In the genomic region with DNA sequence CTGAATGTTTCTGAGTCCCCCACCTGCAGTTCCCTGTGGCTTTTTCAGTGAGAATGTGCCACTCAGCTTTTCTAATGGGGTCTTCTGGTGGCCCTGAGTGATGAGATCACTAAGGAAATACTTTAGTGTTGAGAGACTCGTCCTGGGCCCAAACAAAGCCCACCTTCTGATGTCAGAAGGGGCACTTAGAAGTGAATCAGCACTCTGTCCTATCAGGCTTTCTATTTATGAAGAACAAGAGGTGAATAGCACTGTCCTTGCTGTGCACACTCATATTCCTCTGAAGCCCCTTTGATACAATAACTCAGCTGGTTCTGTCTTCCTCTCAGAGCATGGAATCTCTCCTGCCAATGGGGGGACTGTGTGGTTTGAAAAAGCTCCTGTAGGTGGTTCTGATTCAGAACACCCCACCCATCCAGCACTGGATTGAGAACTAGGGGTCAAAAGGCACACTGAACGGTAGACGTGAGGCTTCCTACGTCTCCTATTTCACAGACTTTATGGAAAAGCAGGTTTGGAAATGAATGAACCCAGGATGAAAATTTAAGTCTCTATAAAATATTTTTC, we compare ENCODE assay signal across 15 cellular contexts.
A peak's percentile ranks its signal among the peaks of the same experiment; 100 is the strongest.
DNase-seq lines count a peak whose midpoint lies in the region; ATAC-seq and TF ChIP-seq lines count a peak whose summit lies in the region.
"Had no signal": no experiment of that assay in that cellular context is flagged by ENCODE, and none has a peak within 500 bp of the region (broad histone marks: within the 10 kb centered on the region; RNA-seq: fewer than 3 reads in every experiment).

No MANE protein-coding gene starts in this region.

- peaks cover 31% of the 10 kb centered on the region for H3K4me1 Mint-ChIP-seq in activated naive CD4-positive, alpha-beta T cell treated with anti-CD3 and anti-CD28 coated beads for 36 hours (ENCODE audit: low read depth)
- peaks cover 37% of the 10 kb centered on the region for H3K4me1 Mint-ChIP-seq in chondrocyte (ENCODE audit: low read depth)

- H3K36me3 Mint-ChIP-seq in activated naive CD4-positive, alpha-beta T cell treated with anti-CD3 and anti-CD28 coated beads for 36 hours (ENCODE audit: low read depth): no peaks in the 10 kb centered on the region
- no peaks in the 10 kb centered on the region for H3K36me3 Mint-ChIP-seq in chondrocyte (ENCODE audit: low read depth)

- H3K9me2 ChIP-seq in OCI-LY7 (ENCODE audit: insufficient read depth, low read length): no peaks in the 10 kb centered on the region

- H3K27ac ChIP-seq in OCI-LY7 (ENCODE audit: low read depth, low read length, poor library complexity, severe bottlenecking): no peak overlapping the region
- no peak overlapping the region for H3K27ac ChIP-seq in transverse colon
- H3K27ac ChIP-seq: epithelial cell of prostate, thoracic aorta had no signal

- H3K36me3 ChIP-seq in OCI-LY7 (ENCODE audit: insufficient read depth, low read length) (no peaks in the 10 kb centered on the region), transverse colon (no peaks in the 10 kb centered on the region)
- H3K36me3 ChIP-seq: thoracic aorta had no signal

- POLR2A ChIA-PET in OCI-LY7 (lab: Charles Lee): interaction anchor here (1.2 kb wide), 1 partner anchor 11 kb away, joined by 3 read pairs; no protein-coding TSS in a partner anchor

- TF ChIP-seq CTCF in OCI-LY7 (conservative IDR thresholded peaks at IDR 0.05; ENCODE audit: low read length): no peak
- no peak for TF ChIP-seq CTCF in chondrocyte (IDR thresholded peaks at IDR 0.05)
- TF ChIP-seq CTCF in transverse colon (IDR thresholded peaks at IDR 0.05): no peak

- no peaks in the 10 kb centered on the region for H3K79me2 ChIP-seq in OCI-LY7 (ENCODE audit: insufficient read depth, low read depth, low read length)

- no peak overlapping the region for H3K4me2 ChIP-seq in OCI-LY7 (ENCODE audit: low read length)

- no peak for TF ChIP-seq EP300 in transverse colon (IDR thresholded peaks at IDR 0.05; ENCODE audit: low read depth)

- WGBS in transverse colon (ENCODE audit: low coverage in 1 of 2), 2 donors: 90 to 100% methylated on average over 1 to 4 of the region's 4 CpGs

- CTCF ChIA-PET in activated naive CD4-positive, alpha-beta T cell treated with anti-CD3 and anti-CD28 coated beads for 36 hours (lab: Charles Lee): interaction anchor here (1.3 to 1.7 kb wide), 2 partner anchors 67 to 393 kb away, joined by 4 read pairs; no protein-coding TSS in a partner anchor
- CTCF ChIA-PET in OCI-LY7 (lab: Charles Lee; ENCODE audit: unreplicated experiment): no interaction called here

- intact Hi-C loops in activated naive CD4-positive, alpha-beta T cell treated with anti-CD3 and anti-CD28 coated beads for 36 hours (cut with micrococcal nuclease): loop anchor here (1.0 to 5.0 kb wide), 10 partner anchors 12 to 391 kb away; no protein-coding TSS in a partner anchor
- intact Hi-C loops in OCI-LY7 (cut with micrococcal nuclease; ENCODE audit: unreplicated experiment): no loop called here
- intact Hi-C loops in transverse colon (cut with DNase I; ENCODE audit: low total_unique reads): no loop called here

- no peak for DNase-seq in activated naive CD4-positive, alpha-beta T cell treated with anti-CD3 and anti-CD28 coated beads for 36 hours
- DNase-seq in activated naive CD4-positive, alpha-beta T cell (lab: John Stamatoyannopoulos, UW): no peak
- DNase-seq in OCI-LY7 (ENCODE audit: low spot score) (no peak), chondrocyte (ENCODE audit: low spot score) (no peak), transverse colon (no peak)
- DNase-seq in stimulated activated naive CD8-positive, alpha-beta T cell treated with anti-CD3 and anti-CD28 coated beads, Interleukin-15, Interleukin-2, amounts not matched to agents 100 U/mL and 50 U/mL, for 24 hours: no peak
- DNase-seq: activated effector memory CD4-positive, alpha-beta T cell treated with Interleukin-2 at 50 U/mL for 16 hours; caudate nucleus; glutamatergic neuron; midbrain; NCI-H1417 had no signal

- peak overlapping the region; percentile 41 for H3K4me3 Mint-ChIP-seq in activated naive CD4-positive, alpha-beta T cell treated with anti-CD3 and anti-CD28 coated beads for 36 hours
- no peak overlapping the region for H3K4me3 Mint-ChIP-seq in chondrocyte (ENCODE audit: unreplicated experiment)

- H3K4me1 ChIP-seq in OCI-LY7 (ENCODE audit: insufficient read depth, low read length, poor library complexity, severe bottlenecking): no peaks in the 10 kb centered on the region
- peaks cover 0 to 11% (median 3%) of the 10 kb centered on the region in 4 donors for H3K4me1 ChIP-seq in transverse colon

- peak; percentile 22 for ATAC-seq in stimulated activated naive CD8-positive, alpha-beta T cell treated with anti-CD3 and anti-CD28 coated beads, Interleukin-15, Interleukin-2, amounts not matched to agents 100 U/mL and 50 U/mL, for 24 hours
- ATAC-seq in GM21717 (IDR thresholded peaks at IDR 0.05; ENCODE audit: unreplicated experiment) (no peak), HG03095 (IDR thresholded peaks at IDR 0.05; ENCODE audit: unreplicated experiment) (no peak)

- in situ Hi-C loops in transverse colon (cut with MboI; ENCODE audit: low pct_ligation_motif_present in 1 of 4, low pct_unique_long_range_greater_than_20kb in 1 of 4, low sequenced_read_pairs in 3 of 4): no loop called here

- H3K9me3 Mint-ChIP-seq in activated naive CD4-positive, alpha-beta T cell treated with anti-CD3 and anti-CD28 coated beads for 36 hours: no peaks in the 10 kb centered on the region
- H3K9me3 Mint-ChIP-seq in chondrocyte (ENCODE audit: low read depth): no peaks in the 10 kb centered on the region

- H4K20me1 ChIP-seq in OCI-LY7 (ENCODE audit: insufficient read depth, low read length): no peaks in the 10 kb centered on the region

- peak overlapping the region; percentile 18; the same call in 1 of the 2 replicates for H2AFZ ChIP-seq in OCI-LY7 (ENCODE audit: low read length)

- H3K27ac Mint-ChIP-seq in activated naive CD4-positive, alpha-beta T cell treated with anti-CD3 and anti-CD28 coated beads for 36 hours: peak overlapping the region; percentile 55
- H3K27ac Mint-ChIP-seq in chondrocyte (ENCODE audit: unreplicated experiment): peak overlapping the region; percentile 46

- TF ChIP-seq POLR2A in transverse colon (IDR thresholded peaks at IDR 0.05): no peak

- BruUV-seq in OCI-LY7 (replicated peaks; lab: Mats Ljungman, UMichigan): no TSS peak

- no peaks in the 10 kb centered on the region for H3K27me3 Mint-ChIP-seq in activated naive CD4-positive, alpha-beta T cell treated with anti-CD3 and anti-CD28 coated beads for 36 hours (ENCODE audit: low read depth)
- no peaks in the 10 kb centered on the region for H3K27me3 Mint-ChIP-seq in chondrocyte (ENCODE audit: low read depth)

- no peaks in the 10 kb centered on the region for H3K27me3 ChIP-seq in transverse colon

- no peaks in the 10 kb centered on the region for H3K9me3 ChIP-seq in OCI-LY7 (ENCODE audit: low read length)
- no peaks in the 10 kb centered on the region for H3K9me3 ChIP-seq in transverse colon
- H3K9me3 ChIP-seq: thoracic aorta had no signal

- H3K4me3 ChIP-seq in OCI-LY7 (ENCODE audit: low read depth, low read length, poor library complexity, severe bottlenecking) (no peak overlapping the region), transverse colon (no peak overlapping the region)
- H3K4me3 ChIP-seq: thoracic aorta had no signal
